In the genomic region with DNA sequence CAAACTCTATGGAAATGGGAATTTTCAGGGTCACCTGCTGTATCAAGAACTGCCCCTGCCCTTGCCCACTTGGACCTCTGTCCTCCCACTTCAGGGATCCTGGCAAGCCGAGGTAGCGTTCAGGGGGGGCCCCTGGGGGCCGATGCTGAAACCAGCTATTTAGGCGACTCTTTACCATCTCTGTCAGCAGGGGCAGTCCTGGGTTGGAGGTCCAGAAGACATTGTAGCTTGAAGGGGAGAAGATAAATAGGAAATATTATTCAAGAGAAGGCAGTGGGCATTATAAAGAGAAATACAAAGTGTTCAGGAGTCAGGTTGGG, we compare ENCODE assay signal across 2 cellular contexts.
TF ChIP-seq lines count a peak whose summit lies in the region.

No MANE protein-coding gene starts in this region.

TF ChIP-seq in WTC11, 78 proteins besides CTCF, POLR2A, EP300 and RAD21:
- TF ChIP-seq PRRX2 (CRISPR knock-in tag; IDR thresholded peaks at IDR 0.05) (no peak), ZNF219 (CRISPR knock-in tag; IDR thresholded peaks at IDR 0.05; ENCODE audit: borderline replicate concordance) (no peak), CDX4 (CRISPR knock-in tag; IDR thresholded peaks at IDR 0.05; ENCODE audit: borderline replicate concordance) (no peak), ESRRA (CRISPR knock-in tag; IDR thresholded peaks at IDR 0.05; ENCODE audit: borderline replicate concordance) (no peak), PREB (CRISPR knock-in tag; IDR thresholded peaks at IDR 0.05; ENCODE audit: borderline replicate concordance) (no peak), E2F1 (CRISPR knock-in tag; IDR thresholded peaks at IDR 0.05) (no peak), ZNF263 (CRISPR knock-in tag; IDR thresholded peaks at IDR 0.05; ENCODE audit: low read depth) (no peak), CREM (CRISPR knock-in tag; IDR thresholded peaks at IDR 0.05) (no peak), SMAD4 (CRISPR knock-in tag; IDR thresholded peaks at IDR 0.05) (no peak), ZNF532 (CRISPR knock-in tag; IDR thresholded peaks at IDR 0.05; ENCODE audit: borderline replicate concordance) (no peak)
- TF ChIP-seq, protein P1, sequence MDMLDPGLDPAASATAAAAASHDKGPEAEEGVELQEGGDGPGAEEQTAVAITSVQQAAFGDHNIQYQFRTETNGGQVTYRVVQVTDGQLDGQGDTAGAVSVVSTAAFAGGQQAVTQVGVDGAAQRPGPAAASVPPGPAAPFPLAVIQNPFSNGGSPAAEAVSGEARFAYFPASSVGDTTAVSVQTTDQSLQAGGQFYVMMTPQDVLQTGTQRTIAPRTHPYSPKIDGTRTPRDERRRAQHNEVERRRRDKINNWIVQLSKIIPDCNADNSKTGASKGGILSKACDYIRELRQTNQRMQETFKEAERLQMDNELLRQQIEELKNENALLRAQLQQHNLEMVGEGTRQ (CRISPR knock-in tag; IDR thresholded peaks at IDR 0.05): no peak

TF ChIP-seq in SK-N-SH, 30 proteins besides CTCF, POLR2A, EP300 and RAD21:
- no peak for TF ChIP-seq EZH2phosphoT487 (IDR thresholded peaks at IDR 0.05; ENCODE audit: borderline replicate concordance, low read depth)
- TF ChIP-seq FOXJ3 (CRISPR knock-in tag; IDR thresholded peaks at IDR 0.05): no peak
- no peak for TF ChIP-seq TCF12 (IDR thresholded peaks at IDR 0.05)
- no peak for TF ChIP-seq RXRA (IDR thresholded peaks at IDR 0.05; ENCODE audit: borderline replicate concordance, low read depth)
- TF ChIP-seq RCOR1 (IDR thresholded peaks at IDR 0.05; ENCODE audit: low read length): no peak
